ENCODE assay signal across 8 cellular contexts in the genomic region with DNA sequence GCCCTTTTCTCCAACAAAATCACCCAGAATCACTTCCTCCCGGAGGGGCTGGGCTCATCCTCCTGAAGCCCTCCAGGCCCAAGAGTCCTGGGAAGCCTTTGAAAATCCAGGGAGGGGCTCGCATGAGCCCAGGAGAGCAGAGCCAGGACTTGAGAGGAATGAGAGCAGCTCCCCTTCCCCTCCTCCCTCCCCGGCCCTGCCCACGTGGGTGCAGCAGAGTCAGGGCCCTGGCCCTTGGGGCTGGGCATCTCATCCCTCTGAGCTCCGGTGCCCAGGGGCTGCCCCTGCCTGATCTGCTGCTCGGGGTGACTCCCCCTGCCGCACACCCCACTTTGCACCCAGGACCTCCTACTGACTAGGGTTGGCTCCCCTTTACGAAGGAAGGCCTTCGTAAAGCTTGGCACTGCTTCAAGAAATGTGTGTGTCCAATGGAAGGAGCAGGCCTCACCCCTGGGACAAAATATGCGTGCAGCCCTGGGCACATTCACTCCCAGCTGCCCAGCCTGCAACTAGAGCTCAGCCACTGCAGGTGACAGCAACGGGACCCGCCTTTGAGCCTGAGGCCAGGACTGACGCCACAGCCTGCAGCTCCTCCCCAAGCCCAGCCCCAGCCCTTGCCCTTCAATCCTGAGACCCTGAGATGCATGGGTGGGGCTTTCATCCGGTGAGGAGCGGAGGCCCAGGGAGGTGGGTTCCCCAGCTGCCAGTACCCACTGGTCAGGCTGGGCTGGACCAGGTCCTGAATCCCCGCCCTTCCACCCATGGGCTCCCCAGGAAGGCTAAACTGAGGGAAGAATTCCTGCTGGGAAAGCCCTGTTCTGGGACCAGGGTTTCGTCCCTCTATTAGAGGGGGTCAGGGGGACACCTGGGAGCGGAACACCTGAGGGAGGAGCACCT.
DNase-seq lines count a peak whose midpoint lies in the region; ATAC-seq and TF ChIP-seq lines count a peak whose summit lies in the region.

No MANE protein-coding gene starts in this region.

- peaks cover 7% of the 10 kb centered on the region; the same call in 1 of the 2 replicates for H3K36me3 ChIP-seq in RWPE2 (ENCODE audit: low read depth)
- H3K36me3 ChIP-seq in tibial artery, result no peaks in the 10 kb centered on the region

- ATAC-seq in RWPE2 (ENCODE audit: low read depth) (peak; percentile 59), GM19395 (IDR thresholded peaks at IDR 0.05; ENCODE audit: unreplicated experiment) (no peak)

- DNase-seq in NCI-H2227 (lab: John Stamatoyannopoulos, UW; ENCODE audit: unreplicated experiment) (peak; percentile 5), NCI-H2227 treated with DMSO at 0.1 percent for 48 hours (lab: John Stamatoyannopoulos, UW) (no peak), RWPE2 (ENCODE audit: low spot score) (no peak), islet precursor cell (peak; percentile 89), tibial artery (no peak), nucleus accumbens (lab: John Stamatoyannopoulos, UW) (no peak), ACHN (no peak)

- in situ Hi-C loops in ACHN (cut with HindIII; ENCODE audit: low pct_ligation_motif_present, low pct_unique_long_range_greater_than_20kb, low sequenced_read_pairs), result no loop called here

- intact Hi-C loops in tibial artery (cut with DNase I; ENCODE audit: low total_unique reads), result no loop called here

- H3K27ac ChIP-seq in RWPE2 (ENCODE audit: poor library complexity, severe bottlenecking) (peak overlapping the region; percentile 62), tibial artery (peak overlapping the region; percentile 89 to 91)

- H3K9me3 ChIP-seq in RWPE2 (ENCODE audit: severe bottlenecking) (no peaks in the 10 kb centered on the region), tibial artery (no peaks in the 10 kb centered on the region)

- TF ChIP-seq CTCF in RWPE2 (IDR thresholded peaks at IDR 0.05; ENCODE audit: poor library complexity, severe bottlenecking) (no peak), tibial artery (IDR thresholded peaks at IDR 0.05) (no peak)

- peaks cover 22% of the 10 kb centered on the region for H3K4me1 ChIP-seq in RWPE2 (ENCODE audit: insufficient read depth, poor library complexity, severe bottlenecking)
- H3K4me1 ChIP-seq in tibial artery, result peaks cover 13 to 55% (median 40%) of the 10 kb centered on the region in 4 donors

- H3K4me3 ChIP-seq in RWPE2 (ENCODE audit: severe bottlenecking) (no peak overlapping the region), tibial artery (no peak overlapping the region)

- H3K27me3 ChIP-seq in RWPE2 (ENCODE audit: insufficient read depth, poor library complexity, severe bottlenecking) (no peaks in the 10 kb centered on the region), tibial artery (no peaks in the 10 kb centered on the region)

Comparison
In these comparisons a context has a peak if more than half of its experiments do, and no peak if none do; other contexts are left out.
1. DNase-seq: peak in NCI-H2227 (single experiment) and islet precursor cell (single experiment); none in NCI-H2227 treated with DMSO at 0.1 percent for 48 hours (single experiment), RWPE2 (single experiment), tibial artery (0 of 2), nucleus accumbens (0 of 56) and ACHN (single experiment).